ENCODE assay signal across 23 cellular contexts in genomic region chr4:22679518-22679897, GRCh38. TPM values are rescaled to one million over a fixed set of nuclear protein-coding genes. Genes with fewer than 3 reads are reported as not detected.
DNase-seq lines count a peak whose midpoint lies in the region; ATAC-seq and TF ChIP-seq lines count a peak whose summit lies in the region.
"Had no signal": no experiment of that assay in that cellular context is flagged by ENCODE, and none has a peak within 500 bp of the region (broad histone marks: within the 10 kb centered on the region; RNA-seq: fewer than 3 reads in every experiment).

No MANE protein-coding gene starts in this region.

- no peak overlapping the region for H3K9ac ChIP-seq in muscle layer of colon (ENCODE audit: low read length)

- H3K4me3 ChIP-seq in fibroblast of pulmonary artery (replicated peaks; ENCODE audit: low read depth, low read length), result no peak overlapping the region
- no peak overlapping the region for H3K4me3 ChIP-seq in muscle layer of colon (ENCODE audit: low read depth in 1 of 2, low read length in 2 of 2)
- H3K4me3 ChIP-seq: left lung, vagina had no signal

- in situ Hi-C loops in SK-MEL-5 (cut with HindIII; ENCODE audit: low pct_unique_long_range_greater_than_20kb, low sequenced_read_pairs), result no loop called here

- DNase-seq in SK-MEL-5 (ENCODE audit: low read depth, low spot score) (peak; percentile 51), fibroblast of pulmonary artery (ENCODE audit: low read depth) (peak; percentile 21), superior temporal gyrus (ENCODE audit: extremely low spot score) (peak; percentile 18), NCI-H2227 treated with DMSO at 0.1 percent for 48 hours (lab: John Stamatoyannopoulos, UW) (no peak), DMS114 treated with DMSO at 0.1 percent for 48 hours (lab: John Stamatoyannopoulos, UW; ENCODE audit: unreplicated experiment) (no peak)
- DNase-seq: activated B cell treated with CpG ODN at 0.5 μM for 24 hours; activated CD4-positive, alpha-beta memory T cell treated with anti-CD3 and anti-CD28 coated beads, Interleukin-2, amount 10 ng/mL, durations not matched to agents 7 days and 5 days; activated effector memory CD4-positive, alpha-beta T cell treated with Interleukin-2 at 50 U/mL for 16 hours; left lung; NCI-H1417; NCI-H524 treated with DMSO at 0.1 percent for 48 hours; retina; stimulated activated CD4-positive, alpha-beta T cell treated with anti-CD3 and anti-CD28 coated beads, Interleukin-15, amount 100 ng/mL, for 24 hours; stimulated activated CD8-positive, alpha-beta memory T cell treated with anti-CD3 and anti-CD28 coated beads, Interleukin-4, amount 100 ng/mL, for 48 hours; T-helper 9 cell had no signal

- no peaks in the 10 kb centered on the region for H3K36me3 ChIP-seq in muscle layer of colon (ENCODE audit: insufficient read depth, low read length)
- H3K36me3 ChIP-seq: left lung, vagina had no signal

- ATAC-seq in GM19395 (IDR thresholded peaks at IDR 0.05; ENCODE audit: unreplicated experiment), result no peak
- ATAC-seq: left lung, SK-N-SH treated with all-trans-retinoic acid at 6 μM for 48 hours had no signal

- TF ChIP-seq CTCF in fibroblast of pulmonary artery (IDR thresholded peaks at IDR 0.05; ENCODE audit: low read length, missing control alignments), result no peak

- H3K27ac ChIP-seq in muscle layer of colon (ENCODE audit: low read depth, low read length), result peak overlapping the region; percentile 28
- H3K27ac ChIP-seq: HL-60, left lung, vagina had no signal

- H3K4me1 ChIP-seq in muscle layer of colon (ENCODE audit: insufficient read depth, low read length), result peaks cover 34% of the 10 kb centered on the region
- H3K4me1 ChIP-seq: left lung had no signal

- no peaks in the 10 kb centered on the region for H3K9me3 ChIP-seq in muscle layer of colon (ENCODE audit: low read length)
- H3K9me3 ChIP-seq: left lung, vagina had no signal

- H3K27me3 ChIP-seq in muscle layer of colon (ENCODE audit: control insufficient read depth in 1 of 2, insufficient read depth in 2 of 2, low read length in 2 of 2), result no peaks in the 10 kb centered on the region
- H3K27me3 ChIP-seq: left lung, vagina had no signal

RNA-seq across cellular contexts. Expression of gene GBA3, which starts 13.2 kb away (rescaled TPM):
- total RNA-seq in SK-MEL-5 (2014; rRNA removed; shearing (Covaris generic)), result 0.11 and 0.43 TPM in 2 replicates
- polyA plus RNA-seq in SK-MEL-5 (2015; cell fraction: cytosol; rRNA removed), result 0.05 TPM in 1 of 2 replicates, not detected in the other
- not detected in 2 replicates for polyA plus RNA-seq in SK-MEL-5 (2015; cell fraction: nucleus; rRNA removed)
- total RNA-seq: activated B cell treated with CpG ODN at 0.5 μM for 24 hours; activated CD4-positive, alpha-beta memory T cell treated with anti-CD3 and anti-CD28 coated beads, Interleukin-2, amount 10 ng/mL, durations not matched to agents 7 days and 5 days; fibroblast of lung; G401; left lung; RPMI7951; vagina had no signal
- polyA plus RNA-seq: fibroblast of lung had no signal

Comparison
In these comparisons a context has a peak if more than half of its experiments do, and no peak if none do; other contexts are left out.
1. DNase-seq: peak in SK-MEL-5 (single experiment), fibroblast of pulmonary artery (single experiment) and superior temporal gyrus (single experiment); none in NCI-H2227 treated with DMSO at 0.1 percent for 48 hours (single experiment) and DMS114 treated with DMSO at 0.1 percent for 48 hours (single experiment).